In genomic region chr5:154395407-154396106, GRCh38 we compare ENCODE assay signal across 3 cellular contexts.
TF ChIP-seq lines count a peak whose summit lies in the region.

No MANE protein-coding gene starts in this region.

TF ChIP-seq in A549, 52 proteins besides CTCF, POLR2A, EP300 and RAD21 (continued from another document):
- TF ChIP-seq MAX (IDR thresholded peaks at IDR 0.05) (no peak), USF2 (IDR thresholded peaks at IDR 0.05) (no peak)

TF ChIP-seq in Ishikawa, 13 proteins besides CTCF, POLR2A, EP300 and RAD21 (continued from another document):
- TF ChIP-seq NFIC (IDR thresholded peaks at IDR 0.05) = peak; percentile 44
- peak; percentile 29; the same call in 1 of the 2 replicates for TF ChIP-seq TEAD4 (IDR thresholded peaks at IDR 0.05)
- TF ChIP-seq YY1 (IDR thresholded peaks at IDR 0.05; ENCODE audit: low read depth) = no peak
- no peak for TF ChIP-seq ZBTB7A (IDR thresholded peaks at IDR 0.05; ENCODE audit: low read depth)
- TF ChIP-seq TAF1 (IDR thresholded peaks at IDR 0.05; ENCODE audit: low read depth) = no peak
- peak; percentile 59 for TF ChIP-seq TCF12 (IDR thresholded peaks at IDR 0.05; ENCODE audit: low read depth)
- no peak for TF ChIP-seq USF1 (IDR thresholded peaks at IDR 0.05)
- TF ChIP-seq EGR1 (IDR thresholded peaks at IDR 0.05) = peak; percentile 77
- TF ChIP-seq FOXM1 (IDR thresholded peaks at IDR 0.05; ENCODE audit: borderline replicate concordance, low read depth) = no peak
- TF ChIP-seq CEBPB (IDR thresholded peaks at IDR 0.05) = peak; percentile 73

TF ChIP-seq in SK-N-SH treated with all-trans-retinoic acid at 6 μM for 48 hours, 23 proteins besides CTCF, POLR2A, EP300 and RAD21 (continued from another document):
- no peak for TF ChIP-seq POU6F1 (CRISPR knock-in tag; IDR thresholded peaks at IDR 0.05; ENCODE audit: borderline replicate concordance, low read depth)
- no peak for TF ChIP-seq CSDC2 (CRISPR knock-in tag; IDR thresholded peaks at IDR 0.05)
- no peak for TF ChIP-seq ZFP3 (CRISPR knock-in tag; IDR thresholded peaks at IDR 0.05)
- TF ChIP-seq CSRNP3 (CRISPR knock-in tag; IDR thresholded peaks at IDR 0.05) = no peak
TF ChIP-seq in SK-N-SH treated with all-trans-retinoic acid at 6 μM for 48 hours: peak in this region for 0.
